In the genomic region with DNA sequence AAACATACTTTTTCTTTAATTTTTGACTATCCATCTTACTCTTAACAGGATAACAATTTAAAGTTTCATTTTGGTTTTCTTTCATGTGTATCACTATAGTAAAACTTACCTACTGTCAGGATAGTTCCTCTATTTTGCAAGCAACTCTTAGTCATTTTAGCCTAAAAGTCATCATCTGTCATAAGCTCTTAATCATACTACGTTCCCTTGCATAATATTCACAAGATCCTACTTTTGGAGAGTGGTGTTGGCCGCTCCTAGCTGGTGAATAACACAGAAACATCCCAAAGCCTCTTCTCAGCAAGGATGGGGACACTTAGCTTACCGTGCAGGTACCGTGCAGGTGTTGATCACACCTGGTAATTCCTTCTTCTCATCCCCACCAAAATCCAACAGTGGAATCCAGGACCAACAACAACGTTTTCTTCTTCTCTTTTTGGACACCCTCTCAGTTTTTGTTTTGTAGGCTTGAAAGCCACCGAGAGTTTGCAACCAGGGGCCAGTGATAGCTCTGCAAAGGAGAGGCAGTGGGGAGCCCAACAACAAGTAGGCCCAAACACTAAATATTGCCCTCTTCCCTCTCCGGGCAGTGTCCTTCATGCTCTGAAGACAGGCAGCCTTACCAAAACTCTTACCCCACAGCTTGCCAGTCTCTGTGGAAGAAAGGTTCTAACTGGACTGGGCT, we compare ENCODE assay signal across 24 cellular contexts. TPM values are rescaled to one million over a fixed set of nuclear protein-coding genes. Genes with fewer than 3 reads are reported as not detected.
DNase-seq lines count a peak whose midpoint lies in the region; ATAC-seq and TF ChIP-seq lines count a peak whose summit lies in the region.
"Had no signal": no experiment of that assay in that cellular context is flagged by ENCODE, and none has a peak within 500 bp of the region (broad histone marks: within the 10 kb centered on the region; RNA-seq: fewer than 3 reads in every experiment).

No MANE protein-coding gene starts in this region.

- H3K4me2 ChIP-seq in hepatocyte = no peak overlapping the region
- H3K4me2 ChIP-seq: BLaER1 had no signal

- H3K9me3 Mint-ChIP-seq in activated T-cell treated with anti-CD3 and anti-CD28 coated beads, Interleukin-2, amount 50 U/mL, for 72 hours = no peaks in the 10 kb centered on the region
- H3K9me3 Mint-ChIP-seq: T-cell had no signal

- H3K27ac ChIP-seq in RWPE1 (no peak overlapping the region), skeletal muscle tissue (ENCODE audit: low read depth, low read length) (peak overlapping the region; percentile 90), hepatocyte (no peak overlapping the region)
- H3K27ac ChIP-seq: BLaER1, spleen had no signal

- no peaks in the 10 kb centered on the region for H3K9me2 ChIP-seq in hepatocyte (replicated peaks; ENCODE audit: insufficient read depth)

- POLR2A ChIA-PET in RWPE1 (lab: Yijun Ruan, JAX; ENCODE audit: low non-redundant PET) = no interaction called here

- no peak overlapping the region for H2AFZ ChIP-seq in hepatocyte

- CTCF ChIA-PET in RWPE1 (lab: Yijun Ruan, JAX) = no interaction called here

- no peaks in the 10 kb centered on the region for H3K79me2 ChIP-seq in hepatocyte

- peaks cover 4 to 7% (median 4%) of the 10 kb centered on the region in 3 donors for H3K4me1 ChIP-seq in skeletal muscle tissue (ENCODE audit: control insufficient read depth in 3 of 3, insufficient read depth in 3 of 3, low read length in 3 of 3)
- H3K4me1 ChIP-seq in BE2C = peaks cover 6% of the 10 kb centered on the region; the same call in 1 of the 2 replicates
- H3K4me1 ChIP-seq in hepatocyte (ENCODE audit: insufficient read depth) = no peaks in the 10 kb centered on the region

- peaks cover 0 to 1% (median 0%) of the 10 kb centered on the region in 3 donors for H3K36me3 ChIP-seq in skeletal muscle tissue (ENCODE audit: control insufficient read depth in 3 of 3, insufficient read depth in 3 of 3, low read length in 3 of 3)
- no peaks in the 10 kb centered on the region for H3K36me3 ChIP-seq in BE2C
- no peaks in the 10 kb centered on the region for H3K36me3 ChIP-seq in hepatocyte (replicated peaks; ENCODE audit: insufficient read depth, low read depth)
- H3K36me3 ChIP-seq: BLaER1, spleen had no signal

- H3K27me3 ChIP-seq in skeletal muscle tissue (ENCODE audit: control insufficient read depth in 3 of 3, insufficient read depth in 3 of 3, low read length in 3 of 3) (no peaks in the 10 kb centered on the region), BE2C (no peaks in the 10 kb centered on the region), hepatocyte (no peaks in the 10 kb centered on the region)
- H3K27me3 ChIP-seq: BLaER1, spleen had no signal

- no peak for TF ChIP-seq CTCF in RWPE1 (conservative IDR thresholded peaks at IDR 0.05; ENCODE audit: low read depth)
- no peak for TF ChIP-seq CTCF in BE2C (IDR thresholded peaks at IDR 0.05; ENCODE audit: low read depth, low read length)
- no peak for TF ChIP-seq CTCF in hepatocyte (IDR thresholded peaks at IDR 0.05; ENCODE audit: poor library complexity)

- ATAC-seq in activated T-cell treated with anti-CD3 and anti-CD28 coated beads, Interleukin-2, amount 50 U/mL, for 72 hours (replicated peaks in 1 of 2) = peak in 1 of 2 donors; percentile 32
- ATAC-seq in esophagus mucosa = peak; percentile 94
- ATAC-seq: T-cell had no signal

- WGBS in hepatocyte (ENCODE audit: low lambda C conversion rate, missing lambda C conversion rate) = 92% methylated on average over 7 of the region's 7 CpGs

- peak overlapping the region; percentile 8 for H3K27ac Mint-ChIP-seq in activated T-cell treated with anti-CD3 and anti-CD28 coated beads, Interleukin-2, amount 50 U/mL, for 72 hours
- H3K27ac Mint-ChIP-seq: progenitor cell of endocrine pancreas, T-cell had no signal

- H3K36me3 Mint-ChIP-seq in activated T-cell treated with anti-CD3 and anti-CD28 coated beads, Interleukin-2, amount 50 U/mL, for 72 hours (ENCODE audit: insufficient read depth in 2 of 2) = peaks cover 1 to 3% of the 10 kb centered on the region in 2 donors

- H3K4me3 ChIP-seq in skeletal muscle tissue (ENCODE audit: low read length in 3 of 3) (peak overlapping the region; percentile 87 to 93 (median 88)), BE2C (ENCODE audit: low read depth, low read length) (no peak overlapping the region), hepatocyte (no peak overlapping the region)
- H3K4me3 ChIP-seq: BLaER1, spleen had no signal

- no peaks in the 10 kb centered on the region for H3K27me3 Mint-ChIP-seq in activated T-cell treated with anti-CD3 and anti-CD28 coated beads, Interleukin-2, amount 50 U/mL, for 72 hours (ENCODE audit: low read depth)
- H3K27me3 Mint-ChIP-seq: progenitor cell of endocrine pancreas, T-cell had no signal

- no peak overlapping the region for H3K4me3 Mint-ChIP-seq in activated T-cell treated with anti-CD3 and anti-CD28 coated beads, Interleukin-2, amount 50 U/mL, for 72 hours
- H3K4me3 Mint-ChIP-seq: T-cell had no signal

- H3K9me3 ChIP-seq in skeletal muscle tissue (ENCODE audit: control insufficient read depth in 3 of 3, low read length in 3 of 3) (no peaks in the 10 kb centered on the region), BE2C (no peaks in the 10 kb centered on the region), hepatocyte (ENCODE audit: low read depth) (no peaks in the 10 kb centered on the region)
- H3K9me3 ChIP-seq: BLaER1, spleen had no signal

- peak overlapping the region; percentile 83 to 93 (median 92) for H3K9ac ChIP-seq in skeletal muscle tissue (ENCODE audit: low read depth in 1 of 3, low read length in 3 of 3)
- H3K9ac ChIP-seq: BLaER1 had no signal

- DNase-seq in activated T-cell treated with anti-CD3 and anti-CD28 coated beads, Interleukin-2, amount 50 U/mL, for 72 hours = no peak
- no peak for DNase-seq in activated T-cell treated with anti-CD3 and anti-CD28 coated beads, Interleukin-2, amount 50 U/mL, for 1 hour
- DNase-seq in RWPE1 (ENCODE audit: low spot score) (peak; percentile 19), BE2C (no peak), hepatocyte (ENCODE audit: low spot score) (no peak), H4 (ENCODE audit: low spot score) (no peak)
- DNase-seq: 8988T; activated CD4-positive, alpha-beta T cell treated with anti-CD3 and anti-CD28 coated beads, Interleukin-2, amount 50 U/mL, for 1 hour; activated naive CD4-positive, alpha-beta T cell treated with Interleukin-2 at 50 U/mL for 16 hours; activated T-cell treated with anti-CD3 and anti-CD28 coated beads for 4 hours; anterior cingulate cortex; effector memory CD4-positive, alpha-beta T cell; EL; hippocampal formation; kidney glomerular epithelial cell; midbrain; NCI-H146; RPMI8226; spleen; T-cell had no signal

- H3K4me1 Mint-ChIP-seq in activated T-cell treated with anti-CD3 and anti-CD28 coated beads, Interleukin-2, amount 50 U/mL, for 72 hours (ENCODE audit: low read depth) = no peaks in the 10 kb centered on the region
- H3K4me1 Mint-ChIP-seq: T-cell had no signal

- H4K20me1 ChIP-seq in hepatocyte (ENCODE audit: insufficient read depth, poor library complexity, severe bottlenecking) = no peaks in the 10 kb centered on the region
- H4K20me1 ChIP-seq: BLaER1 had no signal

RNA-seq across cellular contexts. Expression of gene FILIP1L, which starts 0.4 kb away (rescaled TPM):
- total RNA-seq in activated T-cell treated with anti-CD3 and anti-CD28 coated beads, Interleukin-2, amount 50 U/mL, for 72 hours = under 1 TPM; 0.46 to 0.93 TPM
- total RNA-seq in esophagus mucosa (2.3 TPM), skeletal muscle tissue (29.2 TPM), hepatocyte (48.2 and 54.9 TPM in 2 replicates)
- 4.7 TPM for polyA plus RNA-seq in BE2C (2012; ENCODE audit: insufficient read depth, insufficient read length, low read depth)
- polyA plus RNA-seq in hepatocyte = 40.5 and 49.4 TPM in 2 replicates
- total RNA-seq in H4 (2014; rRNA removed; shearing (Covaris generic)) = 30.0 and 37.8 TPM in 2 replicates

Comparison
In these comparisons a context has a peak if more than half of its experiments do, and no peak if none do; other contexts are left out.
1. H3K4me3 ChIP-seq: peak in skeletal muscle tissue (3 of 3); none in BE2C (single experiment) and hepatocyte (single experiment).